In the genomic region with DNA sequence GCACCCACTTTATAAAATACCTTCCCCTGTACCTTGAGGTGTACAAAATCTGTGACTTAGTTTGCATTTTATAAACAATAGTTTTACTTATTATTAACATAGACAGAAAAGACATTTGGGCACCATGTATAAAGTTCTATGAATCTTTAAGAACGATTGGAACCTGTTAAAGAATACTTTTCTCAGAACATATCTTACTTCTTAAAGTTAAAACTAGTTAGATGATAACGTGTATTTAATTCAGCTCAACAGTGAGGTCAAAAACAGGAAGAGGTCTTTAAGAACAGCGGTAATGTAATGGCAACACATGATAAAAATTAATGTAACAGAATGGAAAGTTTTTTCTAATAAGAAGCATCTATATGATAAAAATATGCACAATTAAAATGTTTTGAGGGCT, we compare ENCODE assay signal across 24 cellular contexts.
A peak's percentile ranks its signal among the peaks of the same experiment; 100 is the strongest.
DNase-seq lines count a peak whose midpoint lies in the region; ATAC-seq and TF ChIP-seq lines count a peak whose summit lies in the region.
"Had no signal": no experiment of that assay in that cellular context is flagged by ENCODE, and none has a peak within 500 bp of the region (broad histone marks: within the 10 kb centered on the region; RNA-seq: fewer than 3 reads in every experiment).

No MANE protein-coding gene starts in this region.

- H3K4me3 ChIP-seq in SU-DHL-6 (ENCODE audit: insufficient read depth, low read length, poor library complexity, severe bottlenecking): no peak overlapping the region
- no peak overlapping the region for H3K4me3 ChIP-seq in effector memory CD4-positive, alpha-beta T cell (ENCODE audit: insufficient read depth, low read depth, low read length, poor library complexity, severe bottlenecking)
- H3K4me3 ChIP-seq: BLaER1, esophagus squamous epithelium, GM23338, lung, SJSA1, smooth muscle cell, suprapubic skin, upper lobe of right lung had no signal

- ATAC-seq in activated naive CD8-positive, alpha-beta T cell treated with anti-CD3 and anti-CD28 coated beads, Interleukin-2, amount 50 U/mL, for 24 hours: no peak
- ATAC-seq in stimulated activated naive B cell treated with anti-CD40 and anti-IgM and Interleukin-4, amounts not matched to agents 10 μg/mL and 1 μg/mL and 100 μg/mL, for 72 hours (replicated peaks): no peak
- ATAC-seq in HG02852 (IDR thresholded peaks at IDR 0.05; ENCODE audit: unreplicated experiment): no peak
- ATAC-seq: GM23338, upper lobe of right lung had no signal

- H3K79me2 ChIP-seq in SU-DHL-6 (ENCODE audit: insufficient read depth, low read length): no peaks in the 10 kb centered on the region
- H3K79me2 ChIP-seq: parathyroid adenoma had no signal

- peaks cover 3% of the 10 kb centered on the region for H3K36me3 Mint-ChIP-seq in activated naive CD8-positive, alpha-beta T cell
- no peaks in the 10 kb centered on the region for H3K36me3 Mint-ChIP-seq in activated naive CD8-positive, alpha-beta T cell treated with anti-CD3 and anti-CD28 coated beads, Interleukin-2, amount 50 U/mL, for 24 hours (ENCODE audit: low read depth)
- H3K36me3 Mint-ChIP-seq in stimulated activated naive B cell treated with anti-CD40 and anti-IgM and Interleukin-4, amounts not matched to agents 10 μg/mL and 1 μg/mL and 100 μg/mL, for 72 hours: no peaks in the 10 kb centered on the region

- peaks cover 70% of the 10 kb centered on the region for H3K4me1 Mint-ChIP-seq in activated naive CD8-positive, alpha-beta T cell (ENCODE audit: low read depth)
- peaks cover 64% of the 10 kb centered on the region for H3K4me1 Mint-ChIP-seq in activated naive CD8-positive, alpha-beta T cell treated with anti-CD3 and anti-CD28 coated beads, Interleukin-2, amount 50 U/mL, for 24 hours
- peaks cover 4 to 9% of the 10 kb centered on the region in 2 donors for H3K4me1 Mint-ChIP-seq in stimulated activated naive B cell treated with anti-CD40 and anti-IgM and Interleukin-4, amounts not matched to agents 10 μg/mL and 1 μg/mL and 100 μg/mL, for 72 hours

- peak overlapping the region; percentile 63 for H3K4me2 ChIP-seq in SU-DHL-6 (ENCODE audit: low read depth, low read length, poor library complexity, severe bottlenecking)
- H3K4me2 ChIP-seq: BLaER1, GM23338, smooth muscle cell had no signal

- H2AFZ ChIP-seq in SU-DHL-6 (ENCODE audit: low read depth, low read length, severe bottlenecking): peak overlapping the region; percentile 80
- H2AFZ ChIP-seq: GM23338, parathyroid adenoma had no signal

- peak overlapping the region; percentile 47 for H3K27ac Mint-ChIP-seq in activated naive CD8-positive, alpha-beta T cell
- H3K27ac Mint-ChIP-seq in activated naive CD8-positive, alpha-beta T cell treated with anti-CD3 and anti-CD28 coated beads, Interleukin-2, amount 50 U/mL, for 24 hours: no peak overlapping the region
- peak overlapping the region; percentile 22 for H3K27ac Mint-ChIP-seq in stimulated activated naive B cell treated with anti-CD40 and anti-IgM and Interleukin-4, amounts not matched to agents 10 μg/mL and 1 μg/mL and 100 μg/mL, for 72 hours
- H3K27ac Mint-ChIP-seq: GM23338 had no signal

- H3K27me3 ChIP-seq in SU-DHL-6 (ENCODE audit: low read length): no peaks in the 10 kb centered on the region
- H3K27me3 ChIP-seq in effector memory CD4-positive, alpha-beta T cell (replicated peaks; ENCODE audit: control insufficient read depth, insufficient read depth, low read length, poor library complexity, severe bottlenecking): no peaks in the 10 kb centered on the region
- H3K27me3 ChIP-seq: BLaER1, esophagus squamous epithelium, SJSA1, suprapubic skin, upper lobe of right lung had no signal

- no peaks in the 10 kb centered on the region for H3K9me3 Mint-ChIP-seq in activated naive CD8-positive, alpha-beta T cell (ENCODE audit: low read depth)
- peaks cover 6% of the 10 kb centered on the region for H3K9me3 Mint-ChIP-seq in activated naive CD8-positive, alpha-beta T cell treated with anti-CD3 and anti-CD28 coated beads, Interleukin-2, amount 50 U/mL, for 24 hours
- H3K9me3 Mint-ChIP-seq in stimulated activated naive B cell treated with anti-CD40 and anti-IgM and Interleukin-4, amounts not matched to agents 10 μg/mL and 1 μg/mL and 100 μg/mL, for 72 hours: peaks cover 0 to 2% of the 10 kb centered on the region in 2 donors
- H3K9me3 Mint-ChIP-seq: GM23338, neural crest cell had no signal

- no peak overlapping the region for H3K4me3 Mint-ChIP-seq in activated naive CD8-positive, alpha-beta T cell
- no peak overlapping the region for H3K4me3 Mint-ChIP-seq in activated naive CD8-positive, alpha-beta T cell treated with anti-CD3 and anti-CD28 coated beads, Interleukin-2, amount 50 U/mL, for 24 hours
- no peak overlapping the region for H3K4me3 Mint-ChIP-seq in stimulated activated naive B cell treated with anti-CD40 and anti-IgM and Interleukin-4, amounts not matched to agents 10 μg/mL and 1 μg/mL and 100 μg/mL, for 72 hours
- H3K4me3 Mint-ChIP-seq: GM23338, neural crest cell had no signal

- no peaks in the 10 kb centered on the region for H3K9me2 ChIP-seq in SU-DHL-6 (replicated peaks; ENCODE audit: insufficient read depth, low read length)

- H3K27me3 Mint-ChIP-seq in activated naive CD8-positive, alpha-beta T cell: no peaks in the 10 kb centered on the region
- H3K27me3 Mint-ChIP-seq in activated naive CD8-positive, alpha-beta T cell treated with anti-CD3 and anti-CD28 coated beads, Interleukin-2, amount 50 U/mL, for 24 hours: no peaks in the 10 kb centered on the region
- no peaks in the 10 kb centered on the region for H3K27me3 Mint-ChIP-seq in stimulated activated naive B cell treated with anti-CD40 and anti-IgM and Interleukin-4, amounts not matched to agents 10 μg/mL and 1 μg/mL and 100 μg/mL, for 72 hours

- TF ChIP-seq CTCF in SU-DHL-6 (IDR thresholded peaks at IDR 0.05; ENCODE audit: insufficient read depth, low read length, poor library complexity, severe bottlenecking): no peak

- H3K36me3 ChIP-seq in SU-DHL-6 (ENCODE audit: low read length): no peaks in the 10 kb centered on the region
- no peaks in the 10 kb centered on the region for H3K36me3 ChIP-seq in effector memory CD4-positive, alpha-beta T cell (ENCODE audit: control insufficient read depth, insufficient read depth, low read length)
- H3K36me3 ChIP-seq: BLaER1, esophagus squamous epithelium, SJSA1, suprapubic skin, upper lobe of right lung had no signal

- no peak for DNase-seq in activated naive CD8-positive, alpha-beta T cell treated with anti-CD3 and anti-CD28 coated beads, Interleukin-2, amount 50 U/mL, for 24 hours
- DNase-seq in effector memory CD4-positive, alpha-beta T cell: no peak
- DNase-seq in stimulated activated naive B cell treated with anti-CD40 and anti-IgM and Interleukin-4, amounts not matched to agents 10 μg/mL and 1 μg/mL and 100 μg/mL, for 72 hours: no peak
- DNase-seq in activated CD4-positive, CD25-positive, alpha-beta regulatory T cell treated with anti-CD3 and anti-CD28 coated beads, Interleukin-2, amount 50 U/mL, for 72 hours: no peak
- DNase-seq in activated gamma-delta T cell treated with Interleukin-2 at 50 U/mL for 16 hours: no peak
- DNase-seq: ACHN, caudate nucleus, esophagus squamous epithelium, foreskin melanocyte, NCI-H1105, NCI-H187 treated with DMSO at 0.1 percent for 48 hours, NCI-H526 treated with DMSO at 0.1 percent for 48 hours, upper lobe of right lung had no signal

- no peaks in the 10 kb centered on the region for H4K20me1 ChIP-seq in SU-DHL-6 (ENCODE audit: low read depth, low read length)
- H4K20me1 ChIP-seq: BLaER1 had no signal

- H3K9ac ChIP-seq in SU-DHL-6 (ENCODE audit: low read length): peak overlapping the region; percentile 45
- H3K9ac ChIP-seq: BLaER1, parathyroid adenoma had no signal

- H3K4me1 ChIP-seq in effector memory CD4-positive, alpha-beta T cell (ENCODE audit: control insufficient read depth, insufficient read depth, low read length, poor library complexity, severe bottlenecking): peaks cover 35% of the 10 kb centered on the region
- H3K4me1 ChIP-seq: esophagus squamous epithelium, parathyroid adenoma, suprapubic skin, upper lobe of right lung had no signal

- peaks cover 48% of the 10 kb centered on the region for H3F3A ChIP-seq in SU-DHL-6 (ENCODE audit: insufficient read depth)

- no peaks in the 10 kb centered on the region for H3K9me3 ChIP-seq in SU-DHL-6 (ENCODE audit: insufficient read depth, low read length)
- H3K9me3 ChIP-seq in effector memory CD4-positive, alpha-beta T cell (ENCODE audit: control insufficient read depth, low read length): no peaks in the 10 kb centered on the region
- H3K9me3 ChIP-seq: BLaER1, esophagus squamous epithelium, SJSA1, suprapubic skin, upper lobe of right lung had no signal

- H3K27ac ChIP-seq in SU-DHL-6 (ENCODE audit: low read depth, low read length): peak overlapping the region; percentile 92
- H3K27ac ChIP-seq in effector memory CD4-positive, alpha-beta T cell (ENCODE audit: insufficient read depth, low read length, poor library complexity, severe bottlenecking): peak overlapping the region; percentile 44
- H3K27ac ChIP-seq: BLaER1, esophagus squamous epithelium, parathyroid adenoma, SJSA1, suprapubic skin, upper lobe of right lung had no signal
